Comparison of ENCODE assay signal across 8 cellular contexts in the genomic region with DNA sequence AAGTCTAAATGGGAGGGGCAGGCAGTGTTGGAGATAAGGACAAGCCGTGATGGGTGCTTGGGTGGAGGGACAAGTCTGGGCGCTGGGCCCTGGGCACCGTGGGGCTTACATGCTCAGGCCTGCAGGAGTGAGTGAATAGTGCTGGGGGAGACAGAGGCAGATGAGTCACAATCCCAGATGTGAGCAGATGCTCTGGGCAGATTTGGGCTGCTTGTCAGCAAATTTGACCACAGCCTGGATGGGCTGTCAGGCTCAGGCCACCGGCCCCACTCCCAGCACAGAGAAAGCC. TPM values are rescaled to one million over a fixed set of nuclear protein-coding genes. Genes with fewer than 3 reads are reported as not detected.
DNase-seq lines count a peak whose midpoint lies in the region; ATAC-seq and TF ChIP-seq lines count a peak whose summit lies in the region.

No MANE protein-coding gene starts in this region.

- peak overlapping the region; percentile 91 for H3K27ac Mint-ChIP-seq in activated CD4-positive, alpha-beta T cell treated with anti-CD3 and anti-CD28 coated beads for 36 hours
- no peak overlapping the region for H3K27ac Mint-ChIP-seq in activated CD8-positive, alpha-beta memory T cell treated with anti-CD3 and anti-CD28 coated beads, Interleukin-2, amount 10 ng/mL, durations not matched to agents 7 days and 5 days

- H3K4me1 Mint-ChIP-seq in activated CD4-positive, alpha-beta T cell treated with anti-CD3 and anti-CD28 coated beads for 36 hours, result peaks cover 29% of the 10 kb centered on the region
- H3K4me1 Mint-ChIP-seq in activated CD8-positive, alpha-beta memory T cell treated with anti-CD3 and anti-CD28 coated beads, Interleukin-2, amount 10 ng/mL, durations not matched to agents 7 days and 5 days, result peaks cover 13% of the 10 kb centered on the region

- peak overlapping the region in 1 of 2 donors; percentile 27 for H3K4me3 ChIP-seq in tibial artery

- no peaks in the 10 kb centered on the region for H3K9me3 Mint-ChIP-seq in activated CD4-positive, alpha-beta T cell treated with anti-CD3 and anti-CD28 coated beads for 36 hours (ENCODE audit: low read depth)
- no peaks in the 10 kb centered on the region for H3K9me3 Mint-ChIP-seq in activated CD8-positive, alpha-beta memory T cell treated with anti-CD3 and anti-CD28 coated beads, Interleukin-2, amount 10 ng/mL, durations not matched to agents 7 days and 5 days (ENCODE audit: low read depth)

- TF ChIP-seq CTCF in tibial artery (IDR thresholded peaks at IDR 0.05), result no peak

- ATAC-seq in activated CD4-positive, alpha-beta T cell treated with anti-CD3 and anti-CD28 coated beads for 36 hours, result peak; percentile 51
- ATAC-seq in activated CD8-positive, alpha-beta memory T cell treated with anti-CD3 and anti-CD28 coated beads, Interleukin-2, amount 10 ng/mL, durations not matched to agents 7 days and 5 days, result peak; percentile 42
- no peak for ATAC-seq in GM21381 (IDR thresholded peaks at IDR 0.05; ENCODE audit: unreplicated experiment)

- H3K27me3 Mint-ChIP-seq in activated CD4-positive, alpha-beta T cell treated with anti-CD3 and anti-CD28 coated beads for 36 hours, result peaks cover 5% of the 10 kb centered on the region
- peaks cover 1% of the 10 kb centered on the region for H3K27me3 Mint-ChIP-seq in activated CD8-positive, alpha-beta memory T cell treated with anti-CD3 and anti-CD28 coated beads, Interleukin-2, amount 10 ng/mL, durations not matched to agents 7 days and 5 days

- H3K36me3 Mint-ChIP-seq in activated CD4-positive, alpha-beta T cell treated with anti-CD3 and anti-CD28 coated beads for 36 hours (ENCODE audit: low read depth), result no peaks in the 10 kb centered on the region
- no peaks in the 10 kb centered on the region for H3K36me3 Mint-ChIP-seq in activated CD8-positive, alpha-beta memory T cell treated with anti-CD3 and anti-CD28 coated beads, Interleukin-2, amount 10 ng/mL, durations not matched to agents 7 days and 5 days

- H3K4me1 ChIP-seq in tibial artery, result peaks cover 0 to 42% (median 23%) of the 10 kb centered on the region in 4 donors

- no peak overlapping the region for H3K4me3 Mint-ChIP-seq in activated CD4-positive, alpha-beta T cell treated with anti-CD3 and anti-CD28 coated beads for 36 hours
- no peak overlapping the region for H3K4me3 Mint-ChIP-seq in activated CD8-positive, alpha-beta memory T cell treated with anti-CD3 and anti-CD28 coated beads, Interleukin-2, amount 10 ng/mL, durations not matched to agents 7 days and 5 days

- no peaks in the 10 kb centered on the region for H3K36me3 ChIP-seq in tibial artery

- no peaks in the 10 kb centered on the region for H3K27me3 ChIP-seq in tibial artery

- peak overlapping the region; percentile 92 to 93 for H3K27ac ChIP-seq in tibial artery

- CTCF ChIA-PET in activated CD4-positive, alpha-beta T cell treated with anti-CD3 and anti-CD28 coated beads for 36 hours (lab: Charles Lee), result interaction anchor here (1.1 to 2.9 kb wide), 5 partner anchors 21 to 107 kb away, joined by 3 to 16 read pairs (median 5); a partner anchor contains a TSS
- CTCF ChIA-PET in activated CD8-positive, alpha-beta memory T cell treated with anti-CD3 and anti-CD28 coated beads, Interleukin-2, amount 10 ng/mL, durations not matched to agents 7 days and 5 days (lab: Charles Lee), result interaction anchor here (1.1 kb wide), 1 partner anchor 11 kb away, joined by 3 read pairs; no protein-coding TSS in a partner anchor

- no peak for DNase-seq in activated CD4-positive, alpha-beta T cell treated with anti-CD3 and anti-CD28 coated beads for 36 hours
- DNase-seq in activated CD4-positive, alpha-beta T cell treated with anti-CD3 and anti-CD28 coated beads for 48 hours, result no peak
- no peak for DNase-seq in activated CD8-positive, alpha-beta memory T cell treated with anti-CD3 and anti-CD28 coated beads, Interleukin-2, amount 10 ng/mL, durations not matched to agents 7 days and 5 days
- peak; percentile 35 for DNase-seq in inferior parietal cortex (ENCODE audit: extremely low spot score)
- peak; percentile 31 to 75 for DNase-seq in tibial artery
- no peak for DNase-seq in KG1 (lab: John Stamatoyannopoulos, UW)
- DNase-seq in NCI-H774 (lab: John Stamatoyannopoulos, UW), result no peak

- POLR2A ChIA-PET in activated CD4-positive, alpha-beta T cell treated with anti-CD3 and anti-CD28 coated beads for 36 hours (lab: Charles Lee), result interaction anchor here (0.6 to 2.1 kb wide), 4 partner anchors 41 to 104 kb away, joined by 4 to 21 read pairs (median 6); a partner anchor contains a TSS

- intact Hi-C loops in activated CD4-positive, alpha-beta T cell treated with anti-CD3 and anti-CD28 coated beads for 36 hours (cut with DNase I, micrococcal nuclease), result loop anchor here (2.0 kb wide), 2 partner anchors 31 to 41 kb away; a partner anchor contains a TSS
- intact Hi-C loops in tibial artery (cut with DNase I; ENCODE audit: low total_unique reads), result loop anchor here (5.0 kb wide), 1 partner anchor 37 kb away; no protein-coding TSS in a partner anchor

- H3K9me3 ChIP-seq in tibial artery, result no peaks in the 10 kb centered on the region

RNA-seq across cellular contexts. Expression of a gene that starts 41.6 kb away (rescaled TPM):
- 10 to 100 TPM; 34.1 to 44.3 TPM for total RNA-seq in activated CD4-positive, alpha-beta T cell treated with anti-CD3 and anti-CD28 coated beads for 36 hours
- 10 to 100 TPM; 34.9 to 35.5 TPM for total RNA-seq in activated CD8-positive, alpha-beta memory T cell treated with anti-CD3 and anti-CD28 coated beads, Interleukin-2, amount 10 ng/mL, durations not matched to agents 7 days and 5 days

Comparison
In these comparisons a context has a peak if more than half of its experiments do, and no peak if none do; other contexts are left out.
1. DNase-seq: peak in inferior parietal cortex (single experiment) and tibial artery (2 of 2); none in activated CD4-positive, alpha-beta T cell treated with anti-CD3 and anti-CD28 coated beads for 36 hours (single experiment), activated CD4-positive, alpha-beta T cell treated with anti-CD3 and anti-CD28 coated beads for 48 hours (single experiment), activated CD8-positive, alpha-beta memory T cell treated with anti-CD3 and anti-CD28 coated beads, Interleukin-2, amount 10 ng/mL, durations not matched to agents 7 days and 5 days (single experiment), KG1 (single experiment) and NCI-H774 (single experiment).